ENCODE assay signal across 18 cellular contexts in genomic region chr14:80095623-80096022, GRCh38.
DNase-seq lines count a peak whose midpoint lies in the region; ATAC-seq and TF ChIP-seq lines count a peak whose summit lies in the region.
"Had no signal": no experiment of that assay in that cellular context is flagged by ENCODE, and none has a peak within 500 bp of the region (broad histone marks: within the 10 kb centered on the region; RNA-seq: fewer than 3 reads in every experiment).

No MANE protein-coding gene starts in this region.

- no peaks in the 10 kb centered on the region for H3K36me3 ChIP-seq in SJSA1
- no peaks in the 10 kb centered on the region for H3K36me3 ChIP-seq in Caco-2 (ENCODE audit: control insufficient read depth, insufficient read depth, low read length)
- H3K36me3 ChIP-seq in naive thymus-derived CD4-positive, alpha-beta T cell (ENCODE audit: control insufficient read depth in 2 of 3, insufficient read depth in 3 of 3, low read length in 3 of 3): no peaks in the 10 kb centered on the region

- CTCF ChIA-PET in Caco-2 (lab: Charles Lee): no interaction called here
- CTCF ChIA-PET in naive thymus-derived CD4-positive, alpha-beta T cell (lab: Charles Lee): no interaction called here

- intact Hi-C loops in Caco-2 (cut with micrococcal nuclease; ENCODE audit: unreplicated experiment): no loop called here
- intact Hi-C loops in naive thymus-derived CD4-positive, alpha-beta T cell (cut with micrococcal nuclease): no loop called here

- DNase-seq in GM04503 (ENCODE audit: low read depth) (peak; percentile 18), SJSA1 (ENCODE audit: low read depth in 1 of 2, low spot score in 2 of 2) (peak; percentile 58 to 81), epithelial cell of esophagus (ENCODE audit: low read depth) (peak; percentile 3), stromal cell of bone marrow (ENCODE audit: low read depth) (peak; percentile 38), Caco-2 (no peak), G401 (ENCODE audit: low spot score) (no peak)
- DNase-seq in naive thymus-derived CD4-positive, alpha-beta T cell: no peak
- DNase-seq: activated CD4-positive, alpha-beta T cell treated with anti-CD3 and anti-CD28 coated beads for 36 hours; activated naive CD8-positive, alpha-beta T cell treated with anti-CD3 and anti-CD28 coated beads for 36 hours; left cardiac atrium; naive B cell; NCI-H187 treated with DMSO at 0.1 percent for 48 hours; NCI-H774; psoas muscle; RPMI8226 had no signal

- H3K9me3 Mint-ChIP-seq in Caco-2 (ENCODE audit: unreplicated experiment): no peaks in the 10 kb centered on the region
- H3K9me3 Mint-ChIP-seq in naive thymus-derived CD4-positive, alpha-beta T cell: peaks cover 0 to 11% (median 4%) of the 10 kb centered on the region in 11 donors

- TF ChIP-seq CTCF in epithelial cell of esophagus (IDR thresholded peaks at IDR 0.05; ENCODE audit: insufficient read depth, low read depth, low read length, missing control alignments) (no peak), Caco-2 (IDR thresholded peaks at IDR 0.05; ENCODE audit: insufficient read depth in 1 of 2, low read depth in 1 of 2, low read length in 1 of 2, severe bottlenecking in 1 of 2, unreplicated experiment in 1 of 2) (no peak)

- H3K27me3 Mint-ChIP-seq in Caco-2 (ENCODE audit: insufficient read depth, unreplicated experiment): no peaks in the 10 kb centered on the region
- no peaks in the 10 kb centered on the region for H3K27me3 Mint-ChIP-seq in naive thymus-derived CD4-positive, alpha-beta T cell
- H3K27me3 Mint-ChIP-seq: activated CD4-positive, alpha-beta T cell treated with anti-CD3 and anti-CD28 coated beads for 36 hours; activated naive CD8-positive, alpha-beta T cell treated with anti-CD3 and anti-CD28 coated beads for 36 hours; naive B cell had no signal

- in situ Hi-C loops in G401 (cut with HindIII; ENCODE audit: low sequenced_read_pairs): no loop called here

- H3K4me1 ChIP-seq in SJSA1 (replicated peaks) (peaks cover 8% of the 10 kb centered on the region), Caco-2 (no peaks in the 10 kb centered on the region)
- no peaks in the 10 kb centered on the region for H3K4me1 ChIP-seq in naive thymus-derived CD4-positive, alpha-beta T cell (ENCODE audit: control insufficient read depth in 2 of 2, insufficient read depth in 2 of 2, low read length in 2 of 2)
- H3K4me1 ChIP-seq: psoas muscle had no signal

- no peaks in the 10 kb centered on the region for H3K4me1 Mint-ChIP-seq in Caco-2 (ENCODE audit: low read depth, unreplicated experiment)
- H3K4me1 Mint-ChIP-seq in naive thymus-derived CD4-positive, alpha-beta T cell: no peaks in the 10 kb centered on the region
- H3K4me1 Mint-ChIP-seq: activated CD4-positive, alpha-beta T cell treated with anti-CD3 and anti-CD28 coated beads for 36 hours; activated naive CD8-positive, alpha-beta T cell treated with anti-CD3 and anti-CD28 coated beads for 36 hours; naive B cell had no signal

- BruUV-seq in Caco-2 (replicated peaks; lab: Mats Ljungman, UMichigan): no TSS peak

- H3K4me3 ChIP-seq in SJSA1 (no peak overlapping the region), epithelial cell of esophagus (ENCODE audit: low read length) (no peak overlapping the region), Caco-2 (ENCODE audit: low read depth, low read length) (no peak overlapping the region)
- no peak overlapping the region for H3K4me3 ChIP-seq in naive thymus-derived CD4-positive, alpha-beta T cell (ENCODE audit: low read length)
- H3K4me3 ChIP-seq: hepatocyte, psoas muscle had no signal

- no peak for ATAC-seq in naive thymus-derived CD4-positive, alpha-beta T cell
- ATAC-seq: activated CD4-positive, alpha-beta T cell treated with anti-CD3 and anti-CD28 coated beads for 36 hours; left cardiac atrium; psoas muscle had no signal

- H3K9me3 ChIP-seq in SJSA1 (replicated peaks): no peaks in the 10 kb centered on the region
- H3K9me3 ChIP-seq in Caco-2: no peaks in the 10 kb centered on the region; the same call in 1 of the 2 replicates
- no peaks in the 10 kb centered on the region for H3K9me3 ChIP-seq in naive thymus-derived CD4-positive, alpha-beta T cell (ENCODE audit: control insufficient read depth in 2 of 3, low read length in 3 of 3)
- H3K9me3 ChIP-seq: psoas muscle had no signal

- no peak overlapping the region for H3K4me3 Mint-ChIP-seq in Caco-2 (ENCODE audit: unreplicated experiment)
- H3K4me3 Mint-ChIP-seq in naive thymus-derived CD4-positive, alpha-beta T cell: no peak overlapping the region
- H3K4me3 Mint-ChIP-seq: activated CD4-positive, alpha-beta T cell treated with anti-CD3 and anti-CD28 coated beads for 36 hours; activated naive CD8-positive, alpha-beta T cell treated with anti-CD3 and anti-CD28 coated beads for 36 hours; naive B cell; T-helper 1 cell treated with Interleukin-12 subunit alpha and Interleukin-12 subunit beta and Interleukin-4 antibody, amounts not matched to agents 30 μg/mL and 1 μg/mL, for 36 hours had no signal

- H3K27ac Mint-ChIP-seq in Caco-2 (ENCODE audit: unreplicated experiment): no peak overlapping the region
- H3K27ac Mint-ChIP-seq in naive thymus-derived CD4-positive, alpha-beta T cell: no peak overlapping the region
- H3K27ac Mint-ChIP-seq: activated CD4-positive, alpha-beta T cell treated with anti-CD3 and anti-CD28 coated beads for 36 hours; activated naive CD8-positive, alpha-beta T cell treated with anti-CD3 and anti-CD28 coated beads for 36 hours; naive B cell; T-helper 1 cell treated with Interleukin-12 subunit alpha and Interleukin-12 subunit beta and Interleukin-4 antibody, amounts not matched to agents 30 μg/mL and 1 μg/mL, for 36 hours had no signal

- H3K36me3 Mint-ChIP-seq in Caco-2 (ENCODE audit: insufficient read depth, unreplicated experiment): no peaks in the 10 kb centered on the region
- no peaks in the 10 kb centered on the region for H3K36me3 Mint-ChIP-seq in naive thymus-derived CD4-positive, alpha-beta T cell
- H3K36me3 Mint-ChIP-seq: activated naive CD8-positive, alpha-beta T cell treated with anti-CD3 and anti-CD28 coated beads for 36 hours; naive B cell had no signal

- POLR2A ChIA-PET in Caco-2 (lab: Charles Lee): no interaction called here
- POLR2A ChIA-PET in naive thymus-derived CD4-positive, alpha-beta T cell (lab: Charles Lee): no interaction called here

- H3K27ac ChIP-seq in SJSA1: peak overlapping the region; percentile 51
- H3K27ac ChIP-seq in naive thymus-derived CD4-positive, alpha-beta T cell (ENCODE audit: low read depth, low read length): no peak overlapping the region
- H3K27ac ChIP-seq: epithelial cell of prostate, hepatocyte, psoas muscle had no signal

- H3K27me3 ChIP-seq in SJSA1 (replicated peaks): no peaks in the 10 kb centered on the region
- no peaks in the 10 kb centered on the region for H3K27me3 ChIP-seq in Caco-2 (replicated peaks; ENCODE audit: control insufficient read depth, insufficient read depth, low read length)
- no peaks in the 10 kb centered on the region for H3K27me3 ChIP-seq in naive thymus-derived CD4-positive, alpha-beta T cell (ENCODE audit: control insufficient read depth in 2 of 2, insufficient read depth in 2 of 2, low read length in 2 of 2)
- H3K27me3 ChIP-seq: hepatocyte had no signal

Comparison
In these comparisons a context has a peak if more than half of its experiments do, and no peak if none do; other contexts are left out.
1. DNase-seq: peak in GM04503 (single experiment), SJSA1 (2 of 2), epithelial cell of esophagus (single experiment) and stromal cell of bone marrow (single experiment); none in Caco-2 (0 of 2), naive thymus-derived CD4-positive, alpha-beta T cell (0 of 9) and G401 (single experiment).